7 cellular contexts compared by ENCODE assay signal in genomic region chr17:82241183-82241925, GRCh38. TPM values are rescaled to one million over a fixed set of nuclear protein-coding genes. Genes with fewer than 3 reads are reported as not detected.
DNase-seq lines count a peak whose midpoint lies in the region; ATAC-seq, FAIRE-seq and TF ChIP-seq lines count a peak whose summit lies in the region.

No MANE protein-coding gene starts in this region.

- no peak overlapping the region for H2AK5ac ChIP-seq in H1 (ENCODE audit: low read depth, low read length)

- no peak overlapping the region for H2BK20ac ChIP-seq in H1 (ENCODE audit: low read length)

- TF ChIP-seq RAD21 in H1 (IDR thresholded peaks at IDR 0.05 in 1 of 2, conservative IDR thresholded peaks at IDR 0.05 in 1 of 2; ENCODE audit: low read depth in 2 of 2, low read length in 2 of 2): no peak

- H3K9ac ChIP-seq in H1 (replicated peaks in 1 of 4; ENCODE audit: extremely low read depth in 1 of 4, low read depth in 3 of 4, low read length in 3 of 4): no peak overlapping the region

- H2AFZ ChIP-seq in H1 (ENCODE audit: low read length): no peak overlapping the region

- H3K79me1 ChIP-seq in H1 (ENCODE audit: low read depth, low read length): peaks cover 12% of the 10 kb centered on the region

- POLR2A ChIA-PET in H1 (lab: Charles Lee; ENCODE audit: partially characterized antibody): interaction anchor here (0.8 to 2.4 kb wide), 14 partner anchors 8 to 51 kb away, joined by 3 to 10 read pairs (median 4); partner anchors contain the start of genes CCDC57, CSNK1D and SLC16A3

- H3K79me2 ChIP-seq in H1 (ENCODE audit: control insufficient read depth in 1 of 2, insufficient read depth in 2 of 2, low read length in 2 of 2): peaks cover 0 to 12% of the 10 kb centered on the region in 2 experiments; a peak in 1 of 4 replicates

- TF ChIP-seq CTCF in H1 (IDR thresholded peaks at IDR 0.05; ENCODE audit: control extremely low read depth in 1 of 3, insufficient read depth in 1 of 3, low read depth in 1 of 3, low read length in 3 of 3) (no peak), mucosa of descending colon (IDR thresholded peaks at IDR 0.05) (no peak), thyroid gland (IDR thresholded peaks at IDR 0.05) (no peak)

- DNase-seq in HK-2 (ENCODE audit: unreplicated experiment) (peak; percentile 96), UCSD-AML1 (lab: John Stamatoyannopoulos, UW; ENCODE audit: unreplicated experiment) (peak; percentile 86), H1 (ENCODE audit: low read depth in 1 of 2, low spot score in 2 of 2) (no peak), mucosa of descending colon (peak; percentile 63 to 86 (median 70)), thyroid gland (peak; percentile 91 to 94), KG1 (lab: John Stamatoyannopoulos, UW) (no peak)

- no peaks in the 10 kb centered on the region for H3K27me3 ChIP-seq in H1 (replicated peaks in 1 of 4; ENCODE audit: control insufficient read depth in 3 of 4, extremely low read depth in 1 of 4, insufficient read depth in 3 of 4, low read length in 3 of 4)
- no peaks in the 10 kb centered on the region for H3K27me3 ChIP-seq in thyroid gland

- no peak overlapping the region for H2BK12ac ChIP-seq in H1 (ENCODE audit: low read depth, low read length)

- no peak overlapping the region for H3K4me2 ChIP-seq in H1 (ENCODE audit: insufficient read depth in 1 of 2, low read depth in 2 of 2, low read length in 2 of 2)

- H3K23me2 ChIP-seq in H1 (ENCODE audit: low read depth, low read length): no peaks in the 10 kb centered on the region; the same call in 1 of the 2 replicates

- intact Hi-C loops in mucosa of descending colon (cut with DNase I, micrococcal nuclease): no loop called here
- intact Hi-C loops in thyroid gland (cut with DNase I): no loop called here

- no peak overlapping the region for H2BK120ac ChIP-seq in H1 (replicated peaks; ENCODE audit: low read depth, low read length)

- H3K23ac ChIP-seq in H1 (ENCODE audit: insufficient read length): no peak overlapping the region

- H3K4me3 ChIP-seq in H1 (ENCODE audit: extremely low read depth in 1 of 4, insufficient read depth in 2 of 4, low read depth in 3 of 4, low read length in 4 of 4) (no peak overlapping the region), mucosa of descending colon (no peak overlapping the region), thyroid gland (replicated peaks in 1 of 3) (no peak overlapping the region)

- FAIRE-seq in H1 (lab: Jason Lieb, UNC): no peak

- peak; percentile 28 for ATAC-seq in mucosa of descending colon
- no peak for ATAC-seq in GM21786 (IDR thresholded peaks at IDR 0.05; ENCODE audit: unreplicated experiment)

- H3K4me1 ChIP-seq in H1 (replicated peaks in 1 of 4; ENCODE audit: control insufficient read depth in 3 of 4, insufficient read depth in 4 of 4, low read length in 3 of 4): peaks cover 0 to 4% (median 1%) of the 10 kb centered on the region in 4 experiments; a peak in 4 of 7 replicates
- H3K4me1 ChIP-seq in mucosa of descending colon (ENCODE audit: low read depth): peaks cover 56% of the 10 kb centered on the region
- H3K4me1 ChIP-seq in thyroid gland: peaks cover 67 to 77% of the 10 kb centered on the region in 2 donors

- H3K9me3 ChIP-seq in H1 (ENCODE audit: insufficient read depth in 2 of 2, low read depth in 1 of 2, low read length in 1 of 2) (no peaks in the 10 kb centered on the region; a peak in 1 of 4 replicates), mucosa of descending colon (no peaks in the 10 kb centered on the region), thyroid gland (no peaks in the 10 kb centered on the region)

- H3K4ac ChIP-seq in H1 (replicated peaks; ENCODE audit: insufficient read length, low read depth, low read length): no peak overlapping the region

- CTCF ChIA-PET in H1 (lab: Charles Lee; ENCODE audit: partially characterized antibody): interaction anchor here (0.7 to 2.3 kb wide), 6 partner anchors 8 to 650 kb away, joined by 3 to 12 read pairs (median 3); partner anchors contain the start of gene SLC16A3

- H2BK5ac ChIP-seq in H1 (ENCODE audit: low read depth, low read length): no peak overlapping the region

- H3K14ac ChIP-seq in H1 (ENCODE audit: insufficient read length): no peak overlapping the region

- no peak overlapping the region for H2BK15ac ChIP-seq in H1 (ENCODE audit: low read length)

- H4K5ac ChIP-seq in H1 (ENCODE audit: insufficient read length, low read depth, low read length): no peak overlapping the region

- peaks cover 15 to 50% (median 35%) of the 10 kb centered on the region in 4 experiments for H3K36me3 ChIP-seq in H1 (ENCODE audit: control insufficient read depth in 2 of 4, insufficient read depth in 4 of 4, low read length in 3 of 4)
- H3K36me3 ChIP-seq in mucosa of descending colon (ENCODE audit: low read depth): peaks cover 7% of the 10 kb centered on the region
- H3K36me3 ChIP-seq in thyroid gland: peaks cover 35 to 38% of the 10 kb centered on the region in 2 donors

- H3K18ac ChIP-seq in H1 (ENCODE audit: extremely low read depth, low read length): no peak overlapping the region; the same call in 1 of the 2 replicates

- no peak overlapping the region for H3K56ac ChIP-seq in H1 (replicated peaks; ENCODE audit: insufficient read length, low read depth, low read length)

- H4K91ac ChIP-seq in H1 (replicated peaks; ENCODE audit: insufficient read length, low read length): no peak overlapping the region

- H4K20me1 ChIP-seq in H1 (replicated peaks in 1 of 2; ENCODE audit: control insufficient read depth in 1 of 2, insufficient read depth in 2 of 2, low read length in 2 of 2): peaks cover 30 to 40% of the 10 kb centered on the region in 2 experiments

- H4K8ac ChIP-seq in H1 (ENCODE audit: extremely low read depth, insufficient read depth, low read length): peak overlapping the region; percentile 59; the same call in 1 of the 2 replicates

- H3K27ac ChIP-seq in H1 (ENCODE audit: low read depth, low read length): no peak overlapping the region
- H3K27ac ChIP-seq in thyroid gland: peak overlapping the region; percentile 77 to 88 (median 77)

- no peak for TF ChIP-seq POLR2A in H1 (IDR thresholded peaks at IDR 0.05; ENCODE audit: control extremely low read depth in 1 of 2, low read depth in 2 of 2, low read length in 2 of 2)
- TF ChIP-seq POLR2A in thyroid gland (IDR thresholded peaks at IDR 0.05): no peak

- WGBS in H1 (ENCODE audit: extremely low coverage in 1 of 2, insufficient coverage in 1 of 2, insufficient read length in 1 of 2, insufficient replicate concordance in 2 of 2, low coverage in 1 of 2, low lambda C conversion rate in 2 of 2, missing lambda C conversion rate in 1 of 2), 2 experiments: 89% methylated on average over 26 of the region's 27 CpGs; no CpG with 5 or more reads in 1 of the 2 experiments
- 24 to 46% methylated on average over 12 to 26 of the region's 27 CpGs for WGBS in thyroid gland, 2 donors

- no peak for TF ChIP-seq EP300 in H1 (IDR thresholded peaks at IDR 0.05; ENCODE audit: borderline replicate concordance in 1 of 2, low read depth in 2 of 2, low read length in 2 of 2)

TF ChIP-seq in H1, 55 proteins besides CTCF, POLR2A, EP300 and RAD21 (continues in another document):
- TF ChIP-seq MAFK (IDR thresholded peaks at IDR 0.05; ENCODE audit: low read depth, low read length): no peak
- no peak for TF ChIP-seq POU5F1 (IDR thresholded peaks at IDR 0.05; ENCODE audit: low read depth, low read length)
- TF ChIP-seq CHD1 (IDR thresholded peaks at IDR 0.05; ENCODE audit: low read depth, low read length): no peak
- no peak for TF ChIP-seq SAP30 (IDR thresholded peaks at IDR 0.05; ENCODE audit: insufficient read depth, insufficient replicate concordance, low read length)
- TF ChIP-seq GTF2F1 (IDR thresholded peaks at IDR 0.05; ENCODE audit: borderline replicate concordance, low read depth, low read length): no peak
- TF ChIP-seq TAF7 (optimal IDR thresholded peaks at IDR 0.05; ENCODE audit: borderline replicate concordance, low read depth, low read length): no peak
- no peak for TF ChIP-seq YY1 (IDR thresholded peaks at IDR 0.05; ENCODE audit: low read depth, low read length)
- TF ChIP-seq BCL11A (IDR thresholded peaks at IDR 0.05; ENCODE audit: low read depth in 2 of 2, low read length in 2 of 2): no peak

RNA-seq across cellular contexts. Expression of gene SLC16A3, which starts 12.5 kb away (rescaled TPM):
- total RNA-seq in H1 (2021; fragmentation: NEBNext Ultra II Directional; extraction: Animal tissue kit (Norgen Biotek cat#: 25700)): 3.6 and 3.8 TPM in 2 replicates
- 8.7 and 12.2 TPM in 2 replicates for polyA plus RNA-seq in H1 (2011; rRNA removed)
- polyA plus RNA-seq in H1 (2011; cell fraction: cytosol; rRNA removed): 10.9 TPM
- 11.1 TPM for polyA plus RNA-seq in H1 (2011; cell fraction: nucleus; rRNA removed)
- polyA plus RNA-seq in H1 (2012, experiment 1 of 2): 4.4 to 12.8 TPM (median 9.7 TPM) in 4 replicates
- 4.5 TPM for polyA plus RNA-seq in H1 (2012, experiment 2 of 2)
- polyA plus RNA-seq in H1 (2013, experiment 1 of 2): 15.4 TPM
- 12.6 TPM for polyA plus RNA-seq in H1 (2013, experiment 2 of 2)
- 5.7 and 10.2 TPM in 2 replicates for polyA minus RNA-seq in H1 (2011; rRNA and poly(A)+ RNA removed)
- 18.5 TPM for polyA minus RNA-seq in H1 (2011; cell fraction: cytosol; rRNA and poly(A)+ RNA removed)
- polyA minus RNA-seq in H1 (2011; cell fraction: nucleus; rRNA and poly(A)+ RNA removed): 9.7 TPM
- total RNA-seq in mucosa of descending colon: 100 to 1,000 TPM in 2 of 3 donors, 10 to 100 TPM in 1; 41.0 to 150 (median 104) TPM
- total RNA-seq in thyroid gland: 10 to 100 TPM; 42.1 to 75.5 (median 44.2) TPM

RNA-seq across cellular contexts. Expression of gene CCDC57, which starts 28.7 kb away (rescaled TPM):
- 12.6 and 12.9 TPM in 2 replicates for total RNA-seq in H1 (2021; fragmentation: NEBNext Ultra II Directional; extraction: Animal tissue kit (Norgen Biotek cat#: 25700))
- 8.4 and 10.1 TPM in 2 replicates for polyA plus RNA-seq in H1 (2011; rRNA removed)
- 8.7 TPM for polyA plus RNA-seq in H1 (2011; cell fraction: cytosol; rRNA removed)
- 44.1 TPM for polyA plus RNA-seq in H1 (2011; cell fraction: nucleus; rRNA removed)
- polyA plus RNA-seq in H1 (2012, experiment 1 of 2): 10.7 to 12.8 TPM (median 12.1 TPM) in 4 replicates
- polyA plus RNA-seq in H1 (2012, experiment 2 of 2): 6.4 TPM
- polyA plus RNA-seq in H1 (2013, experiment 1 of 2): 9.8 TPM
- 7.5 TPM for polyA plus RNA-seq in H1 (2013, experiment 2 of 2)
- 7.7 and 10.1 TPM in 2 replicates for polyA minus RNA-seq in H1 (2011; rRNA and poly(A)+ RNA removed)
- 8.0 TPM for polyA minus RNA-seq in H1 (2011; cell fraction: cytosol; rRNA and poly(A)+ RNA removed)
- polyA minus RNA-seq in H1 (2011; cell fraction: nucleus; rRNA and poly(A)+ RNA removed): 20.7 TPM
- 10 to 100 TPM; 41.3 to 46.3 (median 45.4) TPM for total RNA-seq in mucosa of descending colon
- total RNA-seq in thyroid gland: 10 to 100 TPM; 27.1 to 79.9 (median 50.9) TPM

RNA-seq across cellular contexts. Expression of gene CSNK1D, which starts 32.1 kb away (rescaled TPM):
- total RNA-seq in H1 (2021; fragmentation: NEBNext Ultra II Directional; extraction: Animal tissue kit (Norgen Biotek cat#: 25700)): 103 and 107 TPM in 2 replicates
- 73.5 and 114 TPM in 2 replicates for polyA plus RNA-seq in H1 (2011; rRNA removed)
- polyA plus RNA-seq in H1 (2011; cell fraction: cytosol; rRNA removed): 90.3 TPM
- 219 TPM for polyA plus RNA-seq in H1 (2011; cell fraction: nucleus; rRNA removed)
- 88.4 to 98.7 TPM (median 95.5 TPM) in 4 replicates for polyA plus RNA-seq in H1 (2012, experiment 1 of 2)
- 70.5 TPM for polyA plus RNA-seq in H1 (2012, experiment 2 of 2)
- polyA plus RNA-seq in H1 (2013, experiment 1 of 2): 70.2 TPM
- 70.1 TPM for polyA plus RNA-seq in H1 (2013, experiment 2 of 2)
- polyA minus RNA-seq in H1 (2011; rRNA and poly(A)+ RNA removed): 71.2 and 71.6 TPM in 2 replicates
- 31.2 TPM for polyA minus RNA-seq in H1 (2011; cell fraction: cytosol; rRNA and poly(A)+ RNA removed)
- polyA minus RNA-seq in H1 (2011; cell fraction: nucleus; rRNA and poly(A)+ RNA removed): 60.9 TPM
- total RNA-seq in mucosa of descending colon (100 to 1,000 TPM; 177 to 221 (median 189) TPM), thyroid gland (10 to 100 TPM; 47.3 to 91.2 (median 88.7) TPM)

Comparison
In these comparisons a context has a peak if more than half of its experiments do, and no peak if none do; other contexts are left out.
1. DNase-seq: peak in HK-2 (single experiment), UCSD-AML1 (single experiment), mucosa of descending colon (3 of 3) and thyroid gland (2 of 2); none in H1 (0 of 2) and KG1 (single experiment).